In the genomic region with DNA sequence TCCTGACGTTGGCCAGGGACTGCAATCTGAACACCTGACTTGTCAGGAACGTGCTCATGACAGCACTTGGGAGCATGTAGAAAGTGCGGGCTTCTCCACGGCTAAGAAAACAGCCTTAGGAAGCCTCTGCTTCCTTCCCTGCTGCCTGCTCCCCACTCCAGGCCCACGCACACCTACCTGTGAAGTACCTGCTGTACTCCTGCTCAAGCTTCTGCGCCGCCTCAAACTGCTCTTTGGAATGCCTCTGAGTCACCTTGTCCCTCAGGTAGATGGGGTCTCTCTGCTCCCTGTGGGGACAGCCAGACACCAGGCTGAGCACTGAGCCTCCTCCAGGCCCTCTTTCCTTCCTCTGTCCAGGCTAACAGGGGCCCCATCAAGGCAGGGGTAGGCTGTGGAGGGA, we compare ENCODE assay signal across 17 cellular contexts.
DNase-seq lines count a peak whose midpoint lies in the region; ATAC-seq and TF ChIP-seq lines count a peak whose summit lies in the region.
"Had no signal": no experiment of that assay in that cellular context is flagged by ENCODE, and none has a peak within 500 bp of the region (broad histone marks: within the 10 kb centered on the region; RNA-seq: fewer than 3 reads in every experiment).

No MANE protein-coding gene starts in this region.

- H3K27me3 ChIP-seq in GM23338 (ENCODE audit: insufficient read depth), result no peaks in the 10 kb centered on the region
- H3K27me3 ChIP-seq in lower lobe of right lung (ENCODE audit: low read depth), result no peaks in the 10 kb centered on the region
- no peaks in the 10 kb centered on the region for H3K27me3 ChIP-seq in thyroid gland
- H3K27me3 ChIP-seq in hepatocyte, result no peaks in the 10 kb centered on the region
- H3K27me3 ChIP-seq: BLaER1 treated with 17β-estradiol and CSF1 and Interleukin-3, amounts not matched to agents 10 nM and 100 nM had no signal

- no peaks in the 10 kb centered on the region for H3F3A ChIP-seq in GM23338 (replicated peaks; ENCODE audit: low read depth)

- H3K36me3 ChIP-seq in GM23338 (ENCODE audit: insufficient read depth) (peaks cover 8% of the 10 kb centered on the region; the same call in 1 of the 2 replicates), lower lobe of right lung (peaks cover 87% of the 10 kb centered on the region), thyroid gland (peaks cover 60 to 81% of the 10 kb centered on the region in 2 donors), hepatocyte (replicated peaks; ENCODE audit: insufficient read depth, low read depth) (no peaks in the 10 kb centered on the region)

- no peak for TF ChIP-seq CTCF in GM23338 (conservative IDR thresholded peaks at IDR 0.05; ENCODE audit: low read depth in 2 of 2)
- no peak for TF ChIP-seq CTCF in lower lobe of right lung (IDR thresholded peaks at IDR 0.05)
- TF ChIP-seq CTCF in thyroid gland (IDR thresholded peaks at IDR 0.05), result no peak
- no peak for TF ChIP-seq CTCF in hepatocyte (IDR thresholded peaks at IDR 0.05; ENCODE audit: poor library complexity)

- WGBS in thyroid gland, 2 donors, result 45 to 61% methylated on average over 7 of the region's 7 CpGs
- WGBS in hepatocyte (ENCODE audit: low lambda C conversion rate, missing lambda C conversion rate), result 77% methylated on average over 7 of the region's 7 CpGs

- H3K4me1 Mint-ChIP-seq in GM23338, result no peaks in the 10 kb centered on the region; the same call in 2 of the 3 replicates
- H3K4me1 Mint-ChIP-seq in T-helper 17 cell, result peaks cover 10% of the 10 kb centered on the region
- H3K4me1 Mint-ChIP-seq: B cell had no signal

- H3K4me1 ChIP-seq in GM23338 (ENCODE audit: insufficient read depth), result no peaks in the 10 kb centered on the region
- no peaks in the 10 kb centered on the region for H3K4me1 ChIP-seq in lower lobe of right lung
- no peaks in the 10 kb centered on the region for H3K4me1 ChIP-seq in thyroid gland
- H3K4me1 ChIP-seq in hepatocyte (ENCODE audit: insufficient read depth), result no peaks in the 10 kb centered on the region
- H3K4me1 ChIP-seq: BLaER1 treated with 17β-estradiol and CSF1 and Interleukin-3, amounts not matched to agents 10 nM and 100 nM had no signal

- ATAC-seq in GM23338 (no peak), T-helper 17 cell (no peak), lower lobe of right lung (no peak), HG02763 (IDR thresholded peaks at IDR 0.05; ENCODE audit: unreplicated experiment) (no peak)
- ATAC-seq: CD8-positive, alpha-beta T cell; HCT116 had no signal

- no peak overlapping the region for H3K4me3 ChIP-seq in GM23338
- no peak overlapping the region for H3K4me3 ChIP-seq in lower lobe of right lung
- H3K4me3 ChIP-seq in thyroid gland (replicated peaks in 1 of 3), result no peak overlapping the region
- no peak overlapping the region for H3K4me3 ChIP-seq in hepatocyte
- H3K4me3 ChIP-seq: BLaER1 treated with 17β-estradiol and CSF1 and Interleukin-3, amounts not matched to agents 10 nM and 100 nM had no signal

- no peak overlapping the region for H3K4me2 ChIP-seq in GM23338
- no peak overlapping the region for H3K4me2 ChIP-seq in hepatocyte
- H3K4me2 ChIP-seq: BLaER1 treated with 17β-estradiol and CSF1 and Interleukin-3, amounts not matched to agents 10 nM and 100 nM had no signal

- H3K4me3 Mint-ChIP-seq in GM23338, result no peak overlapping the region
- no peak overlapping the region for H3K4me3 Mint-ChIP-seq in T-helper 17 cell
- H3K4me3 Mint-ChIP-seq: B cell; CD8-positive, alpha-beta T cell; HFFc6 had no signal

- no peaks in the 10 kb centered on the region for H3K27me3 Mint-ChIP-seq in GM23338 (ENCODE audit: insufficient read depth, low read depth, poor library complexity)
- H3K27me3 Mint-ChIP-seq in T-helper 17 cell, result no peaks in the 10 kb centered on the region
- H3K27me3 Mint-ChIP-seq: B cell had no signal

- H3K79me2 ChIP-seq in GM23338 (replicated peaks; ENCODE audit: insufficient read depth), result no peaks in the 10 kb centered on the region
- no peaks in the 10 kb centered on the region for H3K79me2 ChIP-seq in hepatocyte

- DNase-seq in GM23338 (ENCODE audit: low spot score) (no peak), T-helper 17 cell (no peak), lower lobe of right lung (peak; percentile 17), thyroid gland (peak; percentile 79 to 86), DMS153 treated with DMSO at 0.1 percent for 48 hours (lab: John Stamatoyannopoulos, UW; ENCODE audit: unreplicated experiment) (no peak), hepatocyte (ENCODE audit: low spot score) (no peak)
- DNase-seq: Calu3; CD8-positive, alpha-beta T cell; DMS 273 treated with DMSO at 0.1 percent for 48 hours; GOT3; H7; HFFc6; IMR-90 had no signal

- H3K9me2 ChIP-seq in GM23338 (ENCODE audit: insufficient read depth), result no peaks in the 10 kb centered on the region
- no peaks in the 10 kb centered on the region for H3K9me2 ChIP-seq in hepatocyte (replicated peaks; ENCODE audit: insufficient read depth)

- no peak overlapping the region for H3K27ac ChIP-seq in GM23338 (ENCODE audit: low read depth)
- H3K27ac ChIP-seq in lower lobe of right lung, result no peak overlapping the region
- no peak overlapping the region for H3K27ac ChIP-seq in thyroid gland
- H3K27ac ChIP-seq in hepatocyte, result no peak overlapping the region
- H3K27ac ChIP-seq: BLaER1 treated with 17β-estradiol and CSF1 and Interleukin-3, amounts not matched to agents 10 nM and 100 nM had no signal

- TF ChIP-seq POLR2A in thyroid gland (IDR thresholded peaks at IDR 0.05), result no peak

- H3K36me3 Mint-ChIP-seq in GM23338 (ENCODE audit: low read depth) (peaks cover 54% of the 10 kb centered on the region), T-helper 17 cell (ENCODE audit: low read depth) (peaks cover 6% of the 10 kb centered on the region)
- H3K36me3 Mint-ChIP-seq: CD8-positive, alpha-beta T cell had no signal

- H3K9me3 ChIP-seq in T-helper 17 cell (ENCODE audit: control insufficient read depth, low read length, poor library complexity, severe bottlenecking), result no peaks in the 10 kb centered on the region
- no peaks in the 10 kb centered on the region for H3K9me3 ChIP-seq in lower lobe of right lung
- no peaks in the 10 kb centered on the region for H3K9me3 ChIP-seq in thyroid gland
- H3K9me3 ChIP-seq in hepatocyte (ENCODE audit: low read depth), result no peaks in the 10 kb centered on the region
- H3K9me3 ChIP-seq: BLaER1 treated with 17β-estradiol and CSF1 and Interleukin-3, amounts not matched to agents 10 nM and 100 nM had no signal

- no peaks in the 10 kb centered on the region; the same call in 1 of the 2 replicates for H4K20me1 ChIP-seq in GM23338 (replicated peaks; ENCODE audit: insufficient read depth)
- no peaks in the 10 kb centered on the region for H4K20me1 ChIP-seq in hepatocyte (ENCODE audit: insufficient read depth, poor library complexity, severe bottlenecking)

- intact Hi-C loops in lower lobe of right lung (cut with DNase I) (no loop called here), thyroid gland (cut with DNase I) (no loop called here)

- no peaks in the 10 kb centered on the region for H3K9me3 Mint-ChIP-seq in GM23338
- H3K9me3 Mint-ChIP-seq: CD8-positive, alpha-beta T cell; HFFc6 had no signal

- H3K27ac Mint-ChIP-seq in GM23338 (peak overlapping the region; percentile 58; the same call in 1 of the 2 replicates), T-helper 17 cell (peak overlapping the region; percentile 34)
- H3K27ac Mint-ChIP-seq: B cell; CD8-positive, alpha-beta T cell; HFFc6 had no signal

- H2AFZ ChIP-seq in GM23338, result no peak overlapping the region
- no peak overlapping the region for H2AFZ ChIP-seq in hepatocyte

TF ChIP-seq in GM23338, 12 proteins besides CTCF, POLR2A, EP300 and RAD21 (continues in another document):
- TF ChIP-seq ETS1 (IDR thresholded peaks at IDR 0.05) (no peak), ZNF114 (CRISPR knock-in tag; IDR thresholded peaks at IDR 0.05) (no peak), ZNF331 (CRISPR knock-in tag; IDR thresholded peaks at IDR 0.05; ENCODE audit: low read depth) (no peak)
- TF ChIP-seq, protein P1, sequence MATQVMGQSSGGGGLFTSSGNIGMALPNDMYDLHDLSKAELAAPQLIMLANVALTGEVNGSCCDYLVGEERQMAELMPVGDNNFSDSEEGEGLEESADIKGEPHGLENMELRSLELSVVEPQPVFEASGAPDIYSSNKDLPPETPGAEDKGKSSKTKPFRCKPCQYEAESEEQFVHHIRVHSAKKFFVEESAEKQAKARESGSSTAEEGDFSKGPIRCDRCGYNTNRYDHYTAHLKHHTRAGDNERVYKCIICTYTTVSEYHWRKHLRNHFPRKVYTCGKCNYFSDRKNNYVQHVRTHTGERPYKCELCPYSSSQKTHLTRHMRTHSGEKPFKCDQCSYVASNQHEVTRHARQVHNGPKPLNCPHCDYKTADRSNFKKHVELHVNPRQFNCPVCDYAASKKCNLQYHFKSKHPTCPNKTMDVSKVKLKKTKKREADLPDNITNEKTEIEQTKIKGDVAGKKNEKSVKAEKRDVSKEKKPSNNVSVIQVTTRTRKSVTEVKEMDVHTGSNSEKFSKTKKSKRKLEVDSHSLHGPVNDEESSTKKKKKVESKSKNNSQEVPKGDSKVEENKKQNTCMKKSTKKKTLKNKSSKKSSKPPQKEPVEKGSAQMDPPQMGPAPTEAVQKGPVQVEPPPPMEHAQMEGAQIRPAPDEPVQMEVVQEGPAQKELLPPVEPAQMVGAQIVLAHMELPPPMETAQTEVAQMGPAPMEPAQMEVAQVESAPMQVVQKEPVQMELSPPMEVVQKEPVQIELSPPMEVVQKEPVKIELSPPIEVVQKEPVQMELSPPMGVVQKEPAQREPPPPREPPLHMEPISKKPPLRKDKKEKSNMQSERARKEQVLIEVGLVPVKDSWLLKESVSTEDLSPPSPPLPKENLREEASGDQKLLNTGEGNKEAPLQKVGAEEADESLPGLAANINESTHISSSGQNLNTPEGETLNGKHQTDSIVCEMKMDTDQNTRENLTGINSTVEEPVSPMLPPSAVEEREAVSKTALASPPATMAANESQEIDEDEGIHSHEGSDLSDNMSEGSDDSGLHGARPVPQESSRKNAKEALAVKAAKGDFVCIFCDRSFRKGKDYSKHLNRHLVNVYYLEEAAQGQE (IDR thresholded peaks at IDR 0.05; ENCODE audit: unreplicated experiment), result no peak

Comparison
In these comparisons a context has a peak if more than half of its experiments do, and no peak if none do; other contexts are left out.
1. DNase-seq: peak in lower lobe of right lung (single experiment) and thyroid gland (2 of 2); none in GM23338 (single experiment), T-helper 17 cell (0 of 3), DMS153 treated with DMSO at 0.1 percent for 48 hours (single experiment) and hepatocyte (single experiment).